Comparison of ENCODE assay signal across 1 cellular context in genomic region chr7:2446676-2447075, GRCh38.
TF ChIP-seq lines count a peak whose summit lies in the region.

No MANE protein-coding gene starts in this region.

TF ChIP-seq in H1, 55 proteins besides CTCF, POLR2A, EP300 and RAD21:
- TF ChIP-seq SUZ12 (IDR thresholded peaks at IDR 0.05; ENCODE audit: low read length): no peak
- TF ChIP-seq SIX5 (IDR thresholded peaks at IDR 0.05; ENCODE audit: low read depth, low read length): no peak
- TF ChIP-seq MAFK (IDR thresholded peaks at IDR 0.05; ENCODE audit: low read depth, low read length): no peak
- no peak for TF ChIP-seq CBX5 (IDR thresholded peaks at IDR 0.05; ENCODE audit: low read depth, low read length)
- TF ChIP-seq JUND (IDR thresholded peaks at IDR 0.05; ENCODE audit: low read length): no peak
- TF ChIP-seq GTF2F1 (IDR thresholded peaks at IDR 0.05; ENCODE audit: borderline replicate concordance, low read depth, low read length): no peak
- TF ChIP-seq TBP (IDR thresholded peaks at IDR 0.05; ENCODE audit: low read depth, low read length): no peak
- no peak for TF ChIP-seq KDM5A (IDR thresholded peaks at IDR 0.05; ENCODE audit: low read length)
- TF ChIP-seq EZH2 (IDR thresholded peaks at IDR 0.05; ENCODE audit: low read depth, low read length, severe bottlenecking): no peak
- no peak for TF ChIP-seq SIN3A (conservative IDR thresholded peaks at IDR 0.05 in 1 of 2, IDR thresholded peaks at IDR 0.05 in 1 of 2; ENCODE audit: low read depth in 1 of 2, low read length in 2 of 2)
- TF ChIP-seq SP1 (IDR thresholded peaks at IDR 0.05; ENCODE audit: low read depth, low read length): no peak
